Comparison of ENCODE assay signal across 1 cellular context in the genomic region with DNA sequence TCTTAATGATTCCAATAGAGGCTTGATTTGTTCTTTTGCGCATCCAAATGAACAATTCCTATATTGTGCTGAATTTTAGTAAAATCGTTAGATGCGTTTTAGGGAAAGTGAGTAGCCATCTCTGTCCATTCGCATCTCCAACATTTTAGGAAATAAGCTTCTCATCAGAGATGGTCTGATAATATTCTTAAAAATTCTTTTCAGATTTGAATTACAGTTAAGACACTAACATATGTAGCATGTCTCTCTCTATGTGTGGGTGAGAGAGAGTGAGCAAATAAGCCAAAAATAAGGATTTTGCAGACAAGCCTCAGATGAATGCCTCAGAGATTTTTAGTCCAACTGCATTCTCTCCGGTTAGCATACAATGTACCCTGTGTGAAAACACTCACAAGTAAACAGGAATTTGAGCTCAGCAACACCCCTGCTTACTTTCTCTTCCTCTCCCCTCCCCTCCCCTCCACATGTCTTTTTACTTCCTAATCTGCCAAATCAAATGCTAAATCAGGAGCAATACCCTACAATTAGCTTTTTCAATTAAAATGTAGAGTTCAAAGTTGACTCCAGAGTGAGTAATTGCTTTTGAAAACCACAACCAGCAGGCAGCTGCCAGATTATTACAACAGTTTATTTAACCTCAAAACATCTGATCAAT.
TF ChIP-seq lines count a peak whose summit lies in the region.

No MANE protein-coding gene starts in this region.

TF ChIP-seq in HCT116, 20 proteins besides CTCF, POLR2A, EP300 and RAD21 (continued from another document):
- TF ChIP-seq, protein P1, sequence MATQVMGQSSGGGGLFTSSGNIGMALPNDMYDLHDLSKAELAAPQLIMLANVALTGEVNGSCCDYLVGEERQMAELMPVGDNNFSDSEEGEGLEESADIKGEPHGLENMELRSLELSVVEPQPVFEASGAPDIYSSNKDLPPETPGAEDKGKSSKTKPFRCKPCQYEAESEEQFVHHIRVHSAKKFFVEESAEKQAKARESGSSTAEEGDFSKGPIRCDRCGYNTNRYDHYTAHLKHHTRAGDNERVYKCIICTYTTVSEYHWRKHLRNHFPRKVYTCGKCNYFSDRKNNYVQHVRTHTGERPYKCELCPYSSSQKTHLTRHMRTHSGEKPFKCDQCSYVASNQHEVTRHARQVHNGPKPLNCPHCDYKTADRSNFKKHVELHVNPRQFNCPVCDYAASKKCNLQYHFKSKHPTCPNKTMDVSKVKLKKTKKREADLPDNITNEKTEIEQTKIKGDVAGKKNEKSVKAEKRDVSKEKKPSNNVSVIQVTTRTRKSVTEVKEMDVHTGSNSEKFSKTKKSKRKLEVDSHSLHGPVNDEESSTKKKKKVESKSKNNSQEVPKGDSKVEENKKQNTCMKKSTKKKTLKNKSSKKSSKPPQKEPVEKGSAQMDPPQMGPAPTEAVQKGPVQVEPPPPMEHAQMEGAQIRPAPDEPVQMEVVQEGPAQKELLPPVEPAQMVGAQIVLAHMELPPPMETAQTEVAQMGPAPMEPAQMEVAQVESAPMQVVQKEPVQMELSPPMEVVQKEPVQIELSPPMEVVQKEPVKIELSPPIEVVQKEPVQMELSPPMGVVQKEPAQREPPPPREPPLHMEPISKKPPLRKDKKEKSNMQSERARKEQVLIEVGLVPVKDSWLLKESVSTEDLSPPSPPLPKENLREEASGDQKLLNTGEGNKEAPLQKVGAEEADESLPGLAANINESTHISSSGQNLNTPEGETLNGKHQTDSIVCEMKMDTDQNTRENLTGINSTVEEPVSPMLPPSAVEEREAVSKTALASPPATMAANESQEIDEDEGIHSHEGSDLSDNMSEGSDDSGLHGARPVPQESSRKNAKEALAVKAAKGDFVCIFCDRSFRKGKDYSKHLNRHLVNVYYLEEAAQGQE (IDR thresholded peaks at IDR 0.05; ENCODE audit: low read depth): no peak
- TF ChIP-seq ELF1 (IDR thresholded peaks at IDR 0.05; ENCODE audit: borderline replicate concordance, low read depth) (no peak), POLR2AphosphoS5 (IDR thresholded peaks at IDR 0.05; ENCODE audit: low read depth, low read length) (no peak)
